ENCODE assay signal across 7 cellular contexts in the genomic region with DNA sequence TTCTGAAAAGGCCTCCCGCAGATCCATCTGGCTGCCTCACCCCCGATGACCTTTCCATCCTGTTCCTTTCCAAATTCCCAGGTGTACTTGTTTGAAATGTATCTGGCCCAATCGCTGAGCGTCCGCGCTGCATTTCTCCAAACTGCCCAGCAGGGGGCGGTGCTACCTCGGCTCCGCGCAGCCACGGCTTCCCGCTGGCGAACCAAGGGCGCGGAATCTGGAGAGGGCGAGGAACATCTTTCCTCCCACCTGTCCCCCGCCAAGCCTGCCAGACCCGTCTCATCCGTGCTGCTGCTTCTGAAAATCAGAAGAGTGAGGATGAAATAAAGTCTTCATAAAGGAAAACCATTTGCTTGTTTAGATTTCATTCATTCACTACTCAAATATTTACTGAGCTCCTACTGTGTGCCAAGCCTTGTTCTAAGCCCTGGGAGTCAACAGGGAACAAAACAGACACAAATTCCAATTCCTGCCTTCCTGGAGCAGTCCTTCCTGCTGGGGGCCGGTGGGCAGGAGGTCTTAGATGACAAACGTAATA. TPM values are rescaled to one million over a fixed set of nuclear protein-coding genes. Genes with fewer than 3 reads are reported as not detected.
DNase-seq lines count a peak whose midpoint lies in the region; ATAC-seq, FAIRE-seq and TF ChIP-seq lines count a peak whose summit lies in the region.

No MANE protein-coding gene starts in this region.

- H3K27me3 Mint-ChIP-seq in central memory CD8-positive, alpha-beta T cell, result peaks cover 39% of the 10 kb centered on the region

- ATAC-seq in central memory CD8-positive, alpha-beta T cell (replicated peaks; ENCODE audit: extremely low read depth, poor library complexity, severe bottlenecking), result no peak
- ATAC-seq in GM18858 (IDR thresholded peaks at IDR 0.05; ENCODE audit: unreplicated experiment), result no peak

- no peak for TF ChIP-seq POLR2A in GM12891 (IDR thresholded peaks at IDR 0.05; ENCODE audit: low read depth, low read length)

- peaks cover 2% of the 10 kb centered on the region for H3K36me3 Mint-ChIP-seq in central memory CD8-positive, alpha-beta T cell (ENCODE audit: insufficient read depth)

- no peaks in the 10 kb centered on the region for H3K9me3 Mint-ChIP-seq in central memory CD8-positive, alpha-beta T cell

- peak; percentile 96 for FAIRE-seq in GM12891 (lab: Jason Lieb, UNC)

- peaks cover 6% of the 10 kb centered on the region for H3K4me1 Mint-ChIP-seq in central memory CD8-positive, alpha-beta T cell

- no peak overlapping the region for H3K27ac Mint-ChIP-seq in central memory CD8-positive, alpha-beta T cell (ENCODE audit: low read depth)

- DNase-seq in GM12891 (ENCODE audit: insufficient read length, low spot score) (peak; percentile 59), NCI-H2029 treated with DMSO at 0.1 percent for 48 hours (lab: John Stamatoyannopoulos, UW) (peak; percentile 2), kidney tubule cell (ENCODE audit: low spot score) (peak; percentile 47)
- DNase-seq in activated CD4-positive, CD25-positive, alpha-beta regulatory T cell treated with anti-CD3 and anti-CD28 coated beads, Interleukin-2, amount 50 U/mL, for 16 hours (ENCODE audit: low read depth, low spot score), result peak; percentile 33
- peak; percentile 25 to 47 for DNase-seq in central memory CD8-positive, alpha-beta T cell (ENCODE audit: low spot score in 2 of 2)
- DNase-seq in stimulated activated CD4-positive, alpha-beta T cell treated with anti-CD3 and anti-CD28 coated beads, TNF-alpha, amount 100 ng/mL, for 24 hours (ENCODE audit: low read depth in 3 of 3), result peak; percentile 37 to 55 (median 41)

- no peak overlapping the region for H3K4me3 Mint-ChIP-seq in central memory CD8-positive, alpha-beta T cell

TF ChIP-seq in GM12891, 5 proteins besides CTCF, POLR2A, EP300 and RAD21:
- no peak for TF ChIP-seq PAX5 (IDR thresholded peaks at IDR 0.05; ENCODE audit: insufficient read depth, low read length, severe bottlenecking)
- TF ChIP-seq POU2F2 (IDR thresholded peaks at IDR 0.05; ENCODE audit: low read depth, low read length), result no peak
- no peak for TF ChIP-seq POLR2AphosphoS5 (IDR thresholded peaks at IDR 0.05; ENCODE audit: low read depth, low read length)
- TF ChIP-seq TAF1 (IDR thresholded peaks at IDR 0.05; ENCODE audit: low read depth, low read length), result no peak
- no peak for TF ChIP-seq SPI1 (IDR thresholded peaks at IDR 0.05; ENCODE audit: low read depth, low read length)

RNA-seq across cellular contexts. Expression of a gene that starts 16.8 kb away (rescaled TPM):
- polyA plus RNA-seq in GM12891 (2012; ENCODE audit: low read depth, missing spikeins), result 2.6 TPM

Comparison
In these comparisons a context has a peak if more than half of its experiments do, and no peak if none do; other contexts are left out.
1. DNase-seq: peak in every context shown above with its lines; median percentile 59 in GM12891; 47 in kidney tubule cell; 41 in stimulated activated CD4-positive, alpha-beta T cell treated with anti-CD3 and anti-CD28 coated beads, TNF-alpha, amount 100 ng/mL, for 24 hours; 36 in central memory CD8-positive, alpha-beta T cell; 33 in activated CD4-positive, CD25-positive, alpha-beta regulatory T cell treated with anti-CD3 and anti-CD28 coated beads, Interleukin-2, amount 50 U/mL, for 16 hours; 2 in NCI-H2029 treated with DMSO at 0.1 percent for 48 hours.